Comparison of ENCODE assay signal across 27 cellular contexts in the genomic region with DNA sequence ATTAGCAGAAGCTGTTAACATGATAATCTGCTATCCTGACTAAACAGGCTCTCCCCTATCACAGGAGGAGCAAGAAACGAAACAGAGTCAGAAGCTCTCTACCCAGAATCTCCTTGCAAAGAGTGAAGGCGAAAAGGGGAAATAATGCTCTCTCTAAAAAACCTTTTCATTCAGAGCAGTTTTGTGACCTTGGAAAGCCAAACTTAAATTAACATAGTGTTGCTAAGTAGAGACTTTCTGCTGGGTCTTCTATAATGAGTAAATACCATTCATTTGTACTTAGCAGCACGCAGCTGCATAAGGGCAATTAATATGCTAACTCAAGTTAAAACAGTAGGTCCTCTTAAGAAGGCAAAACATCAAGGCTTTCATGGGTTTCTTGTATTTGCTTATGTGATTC.
DNase-seq lines count a peak whose midpoint lies in the region; ATAC-seq and TF ChIP-seq lines count a peak whose summit lies in the region.
"Had no signal": no experiment of that assay in that cellular context is flagged by ENCODE, and none has a peak within 500 bp of the region (broad histone marks: within the 10 kb centered on the region; RNA-seq: fewer than 3 reads in every experiment).

No MANE protein-coding gene starts in this region.

- no peaks in the 10 kb centered on the region for H3K79me2 ChIP-seq in MM.1S (ENCODE audit: low read length)

- H3F3A ChIP-seq in MM.1S (ENCODE audit: insufficient read depth, low read length): no peaks in the 10 kb centered on the region

- H3K27me3 ChIP-seq in MM.1S (replicated peaks; ENCODE audit: insufficient read depth, low read length): no peaks in the 10 kb centered on the region
- H3K27me3 ChIP-seq: adrenal gland, brain microvascular endothelial cell, tibial artery had no signal

- no peaks in the 10 kb centered on the region for H3K9me2 ChIP-seq in MM.1S (replicated peaks; ENCODE audit: insufficient read depth, low read length)

- H3K4me1 Mint-ChIP-seq in glutamatergic neuron (ENCODE audit: low read depth, unreplicated experiment): no peaks in the 10 kb centered on the region
- H3K4me1 Mint-ChIP-seq: natural killer cell had no signal

- TF ChIP-seq POLR2A in erythroblast (IDR thresholded peaks at IDR 0.05; ENCODE audit: low read length): no peak

- DNase-seq in GM19238 (ENCODE audit: insufficient read length, low spot score): peak; percentile 4
- DNase-seq in MM.1S: peak; percentile 64
- DNase-seq in erythroblast (lab: John Stamatoyannopoulos, UW): peak; percentile 8 to 27
- DNase-seq in midbrain (lab: John Stamatoyannopoulos, UW): peak; percentile 3
- no peak for DNase-seq in glutamatergic neuron
- no peak for DNase-seq in AML-193 (lab: John Stamatoyannopoulos, UW)
- DNase-seq: activated CD4-positive, CD25-positive, alpha-beta regulatory T cell treated with anti-CD3 and anti-CD28 coated beads, Interleukin-2, amount 50 U/mL, for 72 hours; activated CD8-positive, alpha-beta T cell treated with anti-CD3 and anti-CD28 coated beads for 36 hours; activated naive CD4-positive, alpha-beta T cell; adrenal gland; brain microvascular endothelial cell; CD8-positive, alpha-beta T cell; DMS53; effector CD8-positive, alpha-beta T cell; foreskin melanocyte; natural killer cell; NCI-H1105 treated with DMSO at 0.1 percent for 48 hours; NCI-H2081; NCI-H446; pancreas; right cardiac atrium; stimulated activated CD4-positive, alpha-beta T cell treated with anti-CD3 and anti-CD28 coated beads, Interleukin-4, amount 100 ng/mL, for 4 hours; T-helper 9 cell; tibial artery had no signal

- no peak overlapping the region for H3K27ac Mint-ChIP-seq in glutamatergic neuron (ENCODE audit: unreplicated experiment)
- H3K27ac Mint-ChIP-seq: activated CD8-positive, alpha-beta T cell treated with anti-CD3 and anti-CD28 coated beads for 36 hours; CD8-positive, alpha-beta T cell; natural killer cell; stimulated activated naive CD8-positive, alpha-beta T cell treated with anti-CD3 and anti-CD28 coated beads, Interleukin-15, Interleukin-2, amounts not matched to agents 100 ng/mL and 50 ng/mL, for 24 hours had no signal

- no peaks in the 10 kb centered on the region for H3K9me3 ChIP-seq in MM.1S (replicated peaks; ENCODE audit: insufficient read depth, low read length)
- H3K9me3 ChIP-seq: adrenal gland, pancreas, tibial artery had no signal

- H3K27me3 Mint-ChIP-seq in glutamatergic neuron (ENCODE audit: unreplicated experiment): no peaks in the 10 kb centered on the region

- no peak overlapping the region for H3K27ac ChIP-seq in MM.1S (ENCODE audit: low read length)
- H3K27ac ChIP-seq: adrenal gland, brain microvascular endothelial cell, pancreas, tibial artery had no signal

- no peaks in the 10 kb centered on the region for H3K4me1 ChIP-seq in MM.1S (ENCODE audit: low read length)
- H3K4me1 ChIP-seq: adrenal gland, pancreas, tibial artery had no signal

- H3K9me3 Mint-ChIP-seq in glutamatergic neuron (ENCODE audit: unreplicated experiment): peaks cover 1% of the 10 kb centered on the region
- H3K9me3 Mint-ChIP-seq: CD8-positive, alpha-beta T cell had no signal

- no peak overlapping the region for H2AFZ ChIP-seq in MM.1S (ENCODE audit: low read length)

- H3K36me3 ChIP-seq in MM.1S (replicated peaks; ENCODE audit: insufficient read depth, low read length): no peaks in the 10 kb centered on the region
- H3K36me3 ChIP-seq: adrenal gland, brain microvascular endothelial cell, pancreas, tibial artery had no signal

- TF ChIP-seq CTCF in MM.1S (IDR thresholded peaks at IDR 0.05; ENCODE audit: low read length): no peak
- no peak for TF ChIP-seq CTCF in glutamatergic neuron (IDR thresholded peaks at IDR 0.05; ENCODE audit: partially characterized antibody, unreplicated experiment)

- no peak overlapping the region for H3K4me3 ChIP-seq in MM.1S (ENCODE audit: low read length)
- H3K4me3 ChIP-seq: adrenal gland, pancreas, tibial artery had no signal

- peak overlapping the region; percentile 39; the same call in 1 of the 2 replicates for H3K4me2 ChIP-seq in MM.1S (ENCODE audit: low read depth, low read length)

- ATAC-seq in HG02981 (IDR thresholded peaks at IDR 0.05; ENCODE audit: unreplicated experiment): no peak
- ATAC-seq: activated CD8-positive, alpha-beta T cell treated with anti-CD3 and anti-CD28 coated beads for 36 hours; CD8-positive, alpha-beta T cell; HCT116; natural killer cell; pancreas; right cardiac atrium had no signal

- H3K4me3 Mint-ChIP-seq in glutamatergic neuron (ENCODE audit: unreplicated experiment): no peak overlapping the region
- H3K4me3 Mint-ChIP-seq: activated CD8-positive, alpha-beta T cell treated with anti-CD3 and anti-CD28 coated beads for 36 hours; CD8-positive, alpha-beta T cell; natural killer cell; stimulated activated naive CD8-positive, alpha-beta T cell treated with anti-CD3 and anti-CD28 coated beads, Interleukin-15, Interleukin-2, amounts not matched to agents 100 ng/mL and 50 ng/mL, for 24 hours had no signal

- H4K20me1 ChIP-seq in MM.1S (ENCODE audit: insufficient read depth, low read length): no peaks in the 10 kb centered on the region

- H3K9ac ChIP-seq in MM.1S (ENCODE audit: low read length): no peak overlapping the region

- no peaks in the 10 kb centered on the region for H3K36me3 Mint-ChIP-seq in glutamatergic neuron (ENCODE audit: unreplicated experiment)
- H3K36me3 Mint-ChIP-seq: CD8-positive, alpha-beta T cell; natural killer cell had no signal

Comparison
In these comparisons a context has a peak if more than half of its experiments do, and no peak if none do; other contexts are left out.
1. DNase-seq: peak in GM19238 (single experiment), MM.1S (single experiment), erythroblast (2 of 2) and midbrain (single experiment); none in glutamatergic neuron (single experiment) and AML-193 (0 of 2).